ENCODE assay signal across 30 cellular contexts in genomic region chr1:107122241-107122640, GRCh38. TPM values are rescaled to one million over a fixed set of nuclear protein-coding genes. Genes with fewer than 3 reads are reported as not detected.
"Had no signal": no experiment of that assay in that cellular context is flagged by ENCODE, and none has a peak within 500 bp of the region (broad histone marks: within the 10 kb centered on the region; RNA-seq: fewer than 3 reads in every experiment).

No MANE protein-coding gene starts in this region.

- ATAC-seq: effector memory CD8-positive, alpha-beta T cell; esophagus mucosa; foreskin keratinocyte; heart left ventricle; left lung; left ventricle myocardium superior; lower lobe of right lung; naive thymus-derived CD4-positive, alpha-beta T cell; natural killer cell had no signal

- H3K4me1 ChIP-seq: colonic mucosa, esophagus squamous epithelium, foreskin keratinocyte, heart left ventricle, left lung, lower lobe of right lung had no signal

- H3K27ac ChIP-seq: colonic mucosa, epithelial cell of prostate, esophagus squamous epithelium, foreskin keratinocyte, heart left ventricle, hepatocyte, left lung, lower lobe of right lung had no signal

- H3K27me3 Mint-ChIP-seq: dendritic cell treated with granulocyte-macrophage colony-stimulating factor and Interleukin-4, amounts not matched to agents 40 ng/mL and 50 ng/mL, for 4 days had no signal

- DNase-seq: colonic mucosa; cortex of kidney; effector CD8-positive, alpha-beta T cell; effector memory CD8-positive, alpha-beta T cell; endodermal cell; erythroblast; esophagus squamous epithelium; foreskin keratinocyte; heart left ventricle; hypothalamus; immature natural killer cell; islet precursor cell; kidney; kidney glomerular epithelial cell; left lung; left ventricle myocardium superior; lower lobe of right lung; mesendoderm; midbrain; naive thymus-derived CD4-positive, alpha-beta T cell; natural killer cell had no signal

- H3K9me3 Mint-ChIP-seq: dendritic cell treated with granulocyte-macrophage colony-stimulating factor and Interleukin-4, amounts not matched to agents 40 ng/mL and 50 ng/mL, for 4 days; endodermal cell; memory B cell; natural killer cell had no signal

- H3K4me3 ChIP-seq: colonic mucosa, esophagus squamous epithelium, heart left ventricle, hepatocyte, left lung, lower lobe of right lung had no signal

- H3K27me3 ChIP-seq: colonic mucosa, esophagus squamous epithelium, hepatocyte, left lung had no signal

- H3K36me3 ChIP-seq: colonic mucosa, esophagus squamous epithelium, heart left ventricle, left lung, lower lobe of right lung had no signal

- H3K4me3 Mint-ChIP-seq: dendritic cell treated with granulocyte-macrophage colony-stimulating factor and Interleukin-4, amounts not matched to agents 40 ng/mL and 50 ng/mL, for 4 days; effector memory CD8-positive, alpha-beta T cell; endodermal cell; immature natural killer cell; memory B cell; naive thymus-derived CD4-positive, alpha-beta T cell; natural killer cell had no signal

- H3K4me1 Mint-ChIP-seq: endodermal cell; immature natural killer cell; memory B cell; naive thymus-derived CD4-positive, alpha-beta T cell; natural killer cell had no signal

- H2AFZ ChIP-seq: hepatocyte had no signal

- H3K9me3 ChIP-seq: colonic mucosa, esophagus squamous epithelium, heart left ventricle, left lung, lower lobe of right lung had no signal

- H3K79me2 ChIP-seq: hepatocyte had no signal

- FAIRE-seq: endometrium, frontal cortex, kidney had no signal

- H3K4me2 ChIP-seq: hepatocyte had no signal

- H3K36me3 Mint-ChIP-seq: immature natural killer cell; memory B cell; naive thymus-derived CD4-positive, alpha-beta T cell; natural killer cell had no signal

- H3K27ac Mint-ChIP-seq: dendritic cell treated with granulocyte-macrophage colony-stimulating factor and Interleukin-4, amounts not matched to agents 40 ng/mL and 50 ng/mL, for 4 days; effector memory CD8-positive, alpha-beta T cell; endodermal cell; immature natural killer cell; memory B cell; naive thymus-derived CD4-positive, alpha-beta T cell; natural killer cell had no signal

RNA-seq across cellular contexts. Expression of gene NTNG1, which starts 18.6 kb away (rescaled TPM):
- total RNA-seq: chondrocyte; lung microvascular endothelial cell; naive thymus-derived CD4-positive, alpha-beta T cell had no signal
- polyA plus RNA-seq: heart left ventricle; immature natural killer cell; naive thymus-derived CD4-positive, alpha-beta T cell had no signal
